In the genomic region with DNA sequence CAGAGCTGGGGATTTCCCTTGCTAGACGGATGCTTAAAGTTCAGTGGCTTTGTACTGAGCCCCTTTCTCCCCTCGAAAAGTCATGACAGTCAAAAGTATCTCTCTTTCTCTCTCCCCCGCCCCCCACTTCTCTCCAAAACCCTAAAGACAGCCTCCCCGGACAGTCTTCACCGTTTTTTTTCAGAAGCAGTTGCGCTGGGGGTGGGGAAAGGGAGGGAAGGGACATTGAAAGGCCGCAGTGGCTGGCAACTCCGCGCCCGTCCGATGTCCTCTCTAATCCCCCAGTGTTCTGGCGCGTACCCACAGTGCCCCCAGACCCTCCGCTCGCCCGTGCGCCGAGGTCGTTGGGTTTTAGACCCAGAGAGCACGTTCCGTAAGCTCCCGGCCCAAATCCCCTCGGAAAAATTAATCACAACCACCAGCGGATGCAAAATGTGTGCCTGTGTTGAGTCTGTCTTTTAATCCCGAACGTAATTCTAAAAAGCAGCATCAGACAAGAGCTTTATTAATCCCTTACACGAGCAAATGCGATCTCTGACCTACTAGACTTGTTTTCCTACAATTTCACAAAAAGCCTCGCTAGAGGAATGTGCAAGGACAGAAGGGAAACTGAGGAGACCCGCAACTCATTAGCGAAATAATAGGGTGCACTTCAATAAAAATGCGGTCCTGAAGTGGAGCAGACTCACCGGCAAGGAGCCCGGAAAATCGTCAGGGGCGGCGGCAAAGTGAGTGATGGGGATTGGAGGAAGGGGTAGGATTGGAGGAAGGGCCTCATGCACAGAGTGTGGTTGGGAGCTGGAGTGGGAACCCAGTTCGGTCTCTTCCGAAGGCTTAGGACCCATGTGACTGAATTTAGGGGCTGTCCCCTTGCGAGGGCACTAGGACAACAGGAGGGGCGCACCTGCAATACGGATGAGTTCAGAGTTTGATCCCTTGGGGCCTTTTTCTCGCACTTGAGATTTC, we compare ENCODE assay signal across 8 cellular contexts. TPM values are rescaled to one million over a fixed set of nuclear protein-coding genes. Genes with fewer than 3 reads are reported as not detected.
DNase-seq lines count a peak whose midpoint lies in the region; ATAC-seq and TF ChIP-seq lines count a peak whose summit lies in the region.

No MANE protein-coding gene starts in this region.

- peaks cover 38 to 66% (median 47%) of the 10 kb centered on the region in 4 donors for H3K4me1 Mint-ChIP-seq in CD4-positive, alpha-beta memory T cell

- H3K36me3 ChIP-seq in CD4-positive, alpha-beta memory T cell (ENCODE audit: insufficient read depth, low read length) = no peaks in the 10 kb centered on the region
- no peaks in the 10 kb centered on the region for H3K36me3 ChIP-seq in IMR-90 (ENCODE audit: control insufficient read depth, insufficient read depth, low read length)
- H3K36me3 ChIP-seq in tibial nerve = no peaks in the 10 kb centered on the region

- peaks cover 50% of the 10 kb centered on the region for H3K4me1 ChIP-seq in CD4-positive, alpha-beta memory T cell (ENCODE audit: insufficient read depth, low read length)
- H3K4me1 ChIP-seq in IMR-90 (ENCODE audit: control insufficient read depth, insufficient read depth, low read length) (peaks cover 11% of the 10 kb centered on the region), tibial nerve (peaks cover 0 to 59% (median 16%) of the 10 kb centered on the region in 4 donors)

- H3K9me3 ChIP-seq in CD4-positive, alpha-beta memory T cell (ENCODE audit: control insufficient read depth in 1 of 2, low read length in 2 of 2) = no peaks in the 10 kb centered on the region
- no peaks in the 10 kb centered on the region for H3K9me3 ChIP-seq in IMR-90 (ENCODE audit: control insufficient read depth, insufficient read depth, low read length)
- no peaks in the 10 kb centered on the region for H3K9me3 ChIP-seq in tibial nerve

- 1% methylated on average over 16 of the region's 43 CpGs; no CpG with 5 or more reads in 1 of the 2 experiments for WGBS in IMR-90 (ENCODE audit: extremely low coverage in 2 of 2, insufficient read length in 1 of 2), 2 experiments
- 3 to 4% methylated on average over 43 of the region's 43 CpGs for whole genome bisulfite sequencing in lower leg skin, 2 donors
- WGBS in tibial nerve, 2 donors = 2 to 3% methylated on average over 43 of the region's 43 CpGs

- no peaks in the 10 kb centered on the region for H3K27me3 ChIP-seq in CD4-positive, alpha-beta memory T cell (ENCODE audit: insufficient read depth, low read length)
- no peaks in the 10 kb centered on the region for H3K27me3 ChIP-seq in IMR-90 (ENCODE audit: control insufficient read depth, insufficient read depth, low read length)
- peaks cover 0 to 51% of the 10 kb centered on the region in 2 donors for H3K27me3 ChIP-seq in tibial nerve

- H3K27ac ChIP-seq in CD4-positive, alpha-beta memory T cell (ENCODE audit: low read depth, low read length) = peak overlapping the region; percentile 85
- H3K27ac ChIP-seq in IMR-90 (ENCODE audit: insufficient read depth, low read length) = peak overlapping the region; percentile 91
- peak overlapping the region; percentile 28 to 87 (median 80) for H3K27ac ChIP-seq in tibial nerve

- POLR2A ChIA-PET in CD4-positive, alpha-beta memory T cell (lab: Charles Lee; ENCODE audit: partially characterized antibody) = interaction anchor here (0.8 to 12.1 kb wide), 12 partner anchors 14 to 125 kb away, joined by 3 to 185 read pairs (median 12); a partner anchor contains a TSS
- POLR2A ChIA-PET in IMR-90 (lab: Charles Lee; ENCODE audit: unreplicated experiment) = no interaction called here

- peak overlapping the region; percentile 89; the same call in 2 of the 3 replicates for H2BK15ac ChIP-seq in IMR-90 (ENCODE audit: low read depth, low read length)

- H3K9ac ChIP-seq in IMR-90 (ENCODE audit: low read depth, low read length) = peak overlapping the region; percentile 95

- intact Hi-C loops in CD4-positive, alpha-beta memory T cell (cut with micrococcal nuclease) = loop anchor here (1.0 to 5.0 kb wide), 9 partner anchors 12 to 307 kb away; a partner anchor contains a TSS
- intact Hi-C loops in IMR-90 (cut with micrococcal nuclease) = loop anchor here (1.0 to 10.0 kb wide), 6 partner anchors 18 to 1140 kb away; a partner anchor contains a TSS
- intact Hi-C loops in lower leg skin (cut with DNase I; ENCODE audit: low total_unique reads) = no loop called here

- peak overlapping the region; percentile 96 for H2BK120ac ChIP-seq in IMR-90 (ENCODE audit: low read depth, low read length)

- peak overlapping the region; percentile 96 for H2AFZ ChIP-seq in IMR-90 (replicated peaks; ENCODE audit: low read length, poor library complexity)

- H2AK5ac ChIP-seq in IMR-90 (ENCODE audit: low read depth, low read length) = peak overlapping the region; percentile 74

- BruUV-seq in IMR-90 (replicated peaks; lab: Mats Ljungman, UMichigan) = no TSS peak

- peak overlapping the region; percentile 74 for H4K5ac ChIP-seq in IMR-90 (ENCODE audit: low read depth, low read length)

- ATAC-seq in IMR-90 (ENCODE audit: low read depth) (no peak; the same call in 1 of the 2 replicates), HG02623 (IDR thresholded peaks at IDR 0.05; ENCODE audit: unreplicated experiment) (no peak)

- H3K4me3 ChIP-seq in CD4-positive, alpha-beta memory T cell (ENCODE audit: low read length in 2 of 2) = peak overlapping the region; percentile 88 to 99
- H3K4me3 ChIP-seq in IMR-90 (ENCODE audit: insufficient read depth, low read depth, low read length) (peak overlapping the region; percentile 84), lower leg skin (ENCODE audit: low read depth, poor library complexity, severe bottlenecking) (peak overlapping the region; percentile 33), tibial nerve (peak overlapping the region; percentile 54 to 80 (median 66))

- dilution Hi-C loops in IMR-90 (cut with HindIII; ENCODE audit: low sequenced_read_pairs, unreplicated experiment) = no loop called here

- H4K91ac ChIP-seq in IMR-90 (ENCODE audit: insufficient read depth, low read depth, low read length) = peak overlapping the region; percentile 83

- TF ChIP-seq EP300 in tibial nerve (IDR thresholded peaks at IDR 0.05) = no peak

- H3K4me2 ChIP-seq in IMR-90 (ENCODE audit: low read depth, low read length) = peak overlapping the region; percentile 69

- H3K23ac ChIP-seq in IMR-90 (ENCODE audit: low read depth, low read length) = peak overlapping the region; percentile 93

- H3K18ac ChIP-seq in IMR-90 (ENCODE audit: low read depth, low read length) = peak overlapping the region; percentile 78

- H2BK20ac ChIP-seq in IMR-90 (ENCODE audit: low read depth, low read length) = peak overlapping the region; percentile 83

- CTCF ChIA-PET in CD4-positive, alpha-beta memory T cell (lab: Charles Lee; ENCODE audit: partially characterized antibody) = interaction anchor here (0.7 to 14.8 kb wide), 22 partner anchors 13 to 268 kb away, joined by 3 to 291 read pairs (median 4); a partner anchor contains a TSS
- CTCF ChIA-PET in IMR-90 (lab: Yijun Ruan, JAX) = interaction anchor here (0.7 to 1.7 kb wide), 4 partner anchors 10 to 20 kb away, joined by 3 to 6 read pairs (median 4); a partner anchor contains a TSS

- H3K4ac ChIP-seq in IMR-90 (ENCODE audit: low read depth, low read length) = peak overlapping the region; percentile 84

- TF ChIP-seq CTCF in IMR-90 (conservative IDR thresholded peaks at IDR 0.05; ENCODE audit: low read depth, low read length) (no peak), lower leg skin (IDR thresholded peaks at IDR 0.05) (no peak), tibial nerve (IDR thresholded peaks at IDR 0.05) (no peak)

- TF ChIP-seq POLR2A in IMR-90 (IDR thresholded peaks at IDR 0.05; ENCODE audit: low read depth, low read length) (no peak), lower leg skin (IDR thresholded peaks at IDR 0.05) (no peak), tibial nerve (IDR thresholded peaks at IDR 0.05) (no peak)

- peaks cover 11% of the 10 kb centered on the region for H3K9me1 ChIP-seq in IMR-90 (ENCODE audit: insufficient read depth, low read length)

- peak overlapping the region; percentile 81 for H3K14ac ChIP-seq in IMR-90 (replicated peaks; ENCODE audit: low read depth, low read length)

- peak overlapping the region; percentile 74 to 96 for H4K8ac ChIP-seq in IMR-90 (ENCODE audit: low read depth in 2 of 2, low read length in 2 of 2)

- peak overlapping the region; percentile 94 to 99 (median 98) for H3K27ac Mint-ChIP-seq in CD4-positive, alpha-beta memory T cell

- no peaks in the 10 kb centered on the region for H3K27me3 Mint-ChIP-seq in CD4-positive, alpha-beta memory T cell

- H3K4me3 Mint-ChIP-seq in CD4-positive, alpha-beta memory T cell = peak overlapping the region; percentile 95 to 100 (median 100)

- in situ Hi-C loops in IMR-90 (cut with MboI; ENCODE audit: low sequenced_read_pairs) = loop anchor here (5.0 kb wide), 1 partner anchor 113 kb away; a partner anchor contains a TSS

- peaks cover 10 to 16% of the 10 kb centered on the region in 2 donors for H3K36me3 Mint-ChIP-seq in CD4-positive, alpha-beta memory T cell

- peaks cover 11 to 51% of the 10 kb centered on the region in 2 experiments for H3K79me1 ChIP-seq in IMR-90 (ENCODE audit: low read depth in 1 of 2, low read length in 2 of 2)

- peak overlapping the region; percentile 97 for H2AK9ac ChIP-seq in IMR-90 (replicated peaks; ENCODE audit: low read depth, low read length, poor library complexity)

- H2BK5ac ChIP-seq in IMR-90 (ENCODE audit: low read depth, low read length, poor library complexity, severe bottlenecking) = peak overlapping the region; percentile 78

- TF ChIP-seq RAD21 in IMR-90 (IDR thresholded peaks at IDR 0.05; ENCODE audit: low read length) = no peak

- peak in 1 of 5 donors; percentile 29 for DNase-seq in CD4-positive, alpha-beta memory T cell
- no peak for DNase-seq in IMR-90
- peak; percentile 35 for DNase-seq in astrocyte of the hippocampus (ENCODE audit: low read depth, low spot score)
- DNase-seq in lower leg skin (ENCODE audit: low spot score in 2 of 2) = no peak
- no peak for DNase-seq in tibial nerve (ENCODE audit: low spot score in 2 of 2)
- no peak for DNase-seq in Ammon's horn (ENCODE audit: low spot score)
- DNase-seq in H4 (ENCODE audit: low spot score) = no peak

- peaks cover 0 to 4% (median under 1%) of the 10 kb centered on the region in 8 donors for H3K9me3 Mint-ChIP-seq in CD4-positive, alpha-beta memory T cell

- H3K56ac ChIP-seq in IMR-90 (ENCODE audit: extremely low read depth, insufficient read depth, low read length) = peak overlapping the region; percentile 87

- no peaks in the 10 kb centered on the region for H4K20me1 ChIP-seq in IMR-90 (ENCODE audit: insufficient read depth, low read length)

TF ChIP-seq in IMR-90, 13 proteins besides CTCF, POLR2A, EP300 and RAD21 (continues in another document):
- TF ChIP-seq BHLHE40 (IDR thresholded peaks at IDR 0.05; ENCODE audit: low read depth, low read length) (no peak), MXI1 (IDR thresholded peaks at IDR 0.05; ENCODE audit: borderline replicate concordance, low read depth, low read length) (no peak)

RNA-seq across cellular contexts. Expression of a gene that starts 12.2 kb away (rescaled TPM):
- total RNA-seq in CD4-positive, alpha-beta memory T cell = 10 to 100 TPM; 19.8 to 23.0 TPM
- 1 to 10 TPM; 2.1 to 3.4 TPM for polyA plus RNA-seq in CD4-positive, alpha-beta memory T cell
- 5.0 and 5.7 TPM in 2 replicates for total RNA-seq in IMR-90 (2012; rRNA removed)
- 15.8 and 16.8 TPM in 2 replicates for polyA plus RNA-seq in IMR-90 (2012; rRNA removed)
- polyA plus RNA-seq in IMR-90 (2012; cell fraction: cytosol; rRNA removed) = 9.1 and 12.2 TPM in 2 replicates
- polyA plus RNA-seq in IMR-90 (2012; cell fraction: nucleus; rRNA removed; ENCODE audit: low replicate concordance) = 32.9 and 37.2 TPM in 2 replicates
- 1 to 10 TPM; 1.4 to 4.6 (median 3.9) TPM for total RNA-seq in lower leg skin
- total RNA-seq in tibial nerve = 10 to 100 TPM in 2 of 4 donors, 1 to 10 TPM in 2; 3.5 to 12.6 (median 10.3) TPM
- total RNA-seq in H4 (2014; rRNA removed; shearing (Covaris generic)) = 0.12 TPM in 2 replicates

Comparison
In these comparisons a context has a peak if more than half of its experiments do, and no peak if none do; other contexts are left out.
1. H3K4me3 ChIP-seq: peak in every context shown above with its lines; median percentile 94 in CD4-positive, alpha-beta memory T cell; 84 in IMR-90; 66 in tibial nerve; 33 in lower leg skin.